1 cellular context compared by ENCODE assay signal in the genomic region with DNA sequence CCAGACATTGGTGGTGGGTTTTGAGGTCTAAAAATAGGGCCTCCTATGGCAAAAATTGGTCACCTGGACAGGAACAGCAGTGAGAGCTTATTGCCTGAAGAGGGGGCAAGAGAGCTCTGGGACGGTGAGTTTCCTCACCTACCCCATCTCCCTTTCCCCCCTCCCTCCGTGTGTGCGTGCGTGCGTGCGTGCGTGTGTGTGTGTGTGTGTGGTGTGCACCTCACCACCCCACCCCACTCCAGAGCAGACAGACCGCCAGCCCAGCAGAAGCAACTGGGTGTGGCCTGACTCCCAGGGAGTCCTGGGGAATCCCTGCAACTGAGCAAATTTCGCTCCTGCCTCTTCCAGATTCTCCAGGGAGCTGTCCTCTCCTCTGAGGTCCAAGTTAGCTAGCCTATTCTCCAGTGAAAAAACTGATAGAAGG.
TF ChIP-seq lines count a peak whose summit lies in the region.

No MANE protein-coding gene starts in this region.

TF ChIP-seq in HEK293, 187 proteins besides CTCF, POLR2A, EP300 and RAD21 (continued from another document and continues in another):
- TF ChIP-seq, protein P1, sequence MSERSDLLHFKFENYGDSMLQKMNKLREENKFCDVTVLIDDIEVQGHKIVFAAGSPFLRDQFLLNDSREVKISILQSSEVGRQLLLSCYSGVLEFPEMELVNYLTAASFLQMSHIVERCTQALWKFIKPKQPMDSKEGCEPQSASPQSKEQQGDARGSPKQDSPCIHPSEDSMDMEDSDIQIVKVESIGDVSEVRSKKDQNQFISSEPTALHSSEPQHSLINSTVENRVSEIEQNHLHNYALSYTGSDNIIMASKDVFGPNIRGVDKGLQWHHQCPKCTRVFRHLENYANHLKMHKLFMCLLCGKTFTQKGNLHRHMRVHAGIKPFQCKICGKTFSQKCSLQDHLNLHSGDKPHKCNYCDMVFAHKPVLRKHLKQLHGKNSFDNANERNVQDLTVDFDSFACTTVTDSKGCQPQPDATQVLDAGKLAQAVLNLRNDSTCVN (tag by site-specific recombination; optimal IDR thresholded peaks at IDR 0.05): peak; percentile 66
- no peak for TF ChIP-seq ZNF146 (tag by site-specific recombination; IDR thresholded peaks at IDR 0.05)
- TF ChIP-seq, protein P2, sequence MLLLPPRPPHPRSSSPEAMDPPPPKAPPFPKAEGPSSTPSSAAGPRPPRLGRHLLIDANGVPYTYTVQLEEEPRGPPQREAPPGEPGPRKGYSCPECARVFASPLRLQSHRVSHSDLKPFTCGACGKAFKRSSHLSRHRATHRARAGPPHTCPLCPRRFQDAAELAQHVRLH (tag by site-specific recombination; IDR thresholded peaks at IDR 0.05): peak; percentile 83; the same call in 1 of the 2 replicates
- no peak for TF ChIP-seq ZNF391 (tag by site-specific recombination; IDR thresholded peaks at IDR 0.05; ENCODE audit: borderline replicate concordance, low read depth)
- no peak for TF ChIP-seq ZSCAN16 (tag by site-specific recombination; IDR thresholded peaks at IDR 0.05)
- no peak for TF ChIP-seq ZNF76 (tag by site-specific recombination; IDR thresholded peaks at IDR 0.05; ENCODE audit: borderline replicate concordance, low read depth)
- TF ChIP-seq ZNF148 (tag by site-specific recombination; IDR thresholded peaks at IDR 0.05; ENCODE audit: borderline replicate concordance): no peak
- TF ChIP-seq ZNF248 (tag by site-specific recombination; IDR thresholded peaks at IDR 0.05): no peak
- TF ChIP-seq, protein P3, sequence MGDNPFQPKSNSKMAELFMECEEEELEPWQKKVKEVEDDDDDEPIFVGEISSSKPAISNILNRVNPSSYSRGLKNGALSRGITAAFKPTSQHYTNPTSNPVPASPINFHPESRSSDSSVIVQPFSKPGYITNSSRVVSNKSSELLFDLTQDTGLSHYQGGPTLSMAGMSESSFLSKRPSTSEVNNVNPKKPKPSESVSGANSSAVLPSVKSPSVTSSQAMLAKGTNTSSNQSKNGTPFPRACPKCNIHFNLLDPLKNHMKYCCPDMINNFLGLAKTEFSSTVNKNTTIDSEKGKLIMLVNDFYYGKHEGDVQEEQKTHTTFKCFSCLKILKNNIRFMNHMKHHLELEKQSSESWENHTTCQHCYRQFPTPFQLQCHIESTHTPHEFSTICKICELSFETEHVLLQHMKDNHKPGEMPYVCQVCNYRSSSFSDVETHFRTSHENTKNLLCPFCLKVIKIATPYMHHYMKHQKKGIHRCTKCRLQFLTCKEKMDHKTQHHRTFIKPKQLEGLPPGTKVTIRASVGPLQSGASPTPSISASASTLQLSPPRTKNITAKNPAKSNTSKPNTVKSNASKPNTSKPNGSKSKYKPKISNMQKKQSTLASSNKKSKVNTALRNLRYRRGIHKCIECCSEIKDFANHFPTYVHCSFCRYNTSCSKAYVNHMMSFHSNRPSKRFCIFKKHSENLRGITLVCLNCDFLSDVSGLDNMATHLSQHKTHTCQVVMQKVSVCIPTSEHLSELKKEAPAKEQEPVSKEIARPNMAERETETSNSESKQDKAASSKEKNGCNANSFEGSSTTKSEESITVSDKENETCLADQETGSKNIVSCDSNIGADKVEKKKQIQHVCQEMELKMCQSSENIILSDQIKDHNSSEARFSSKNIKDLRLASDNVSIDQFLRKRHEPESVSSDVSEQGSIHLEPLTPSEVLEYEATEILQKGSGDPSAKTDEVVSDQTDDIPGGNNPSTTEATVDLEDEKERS (tag by site-specific recombination; IDR thresholded peaks at IDR 0.05): 0 out of 2 replicates have a peak, but pooled peaks have one; percentile 47
- TF ChIP-seq ZBTB8A (tag by site-specific recombination; IDR thresholded peaks at IDR 0.05): peak; percentile 37; the same call in 1 of the 2 replicates
- no peak for TF ChIP-seq ZNF830 (tag by site-specific recombination; IDR thresholded peaks at IDR 0.05; ENCODE audit: low read depth)
- TF ChIP-seq, protein P4, sequence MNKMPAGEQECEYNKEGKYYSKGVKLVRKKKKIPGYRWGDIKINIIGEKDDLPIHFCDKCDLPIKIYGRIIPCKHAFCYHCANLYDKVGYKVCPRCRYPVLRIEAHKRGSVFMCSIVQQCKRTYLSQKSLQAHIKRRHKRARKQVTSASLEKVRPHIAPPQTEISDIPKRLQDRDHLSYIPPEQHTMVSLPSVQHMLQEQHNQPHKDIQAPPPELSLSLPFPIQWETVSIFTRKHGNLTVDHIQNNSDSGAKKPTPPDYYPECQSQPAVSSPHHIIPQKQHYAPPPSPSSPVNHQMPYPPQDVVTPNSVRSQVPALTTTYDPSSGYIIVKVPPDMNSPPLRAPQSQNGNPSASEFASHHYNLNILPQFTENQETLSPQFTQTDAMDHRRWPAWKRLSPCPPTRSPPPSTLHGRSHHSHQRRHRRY (tag by site-specific recombination; IDR thresholded peaks at IDR 0.05): 0 out of 2 replicates have a peak, but pooled peaks have one; percentile 27
- peak; percentile 45; the same call in 1 of the 2 replicates for TF ChIP-seq EGR2 (tag by site-specific recombination; IDR thresholded peaks at IDR 0.05; ENCODE audit: low read depth)
- no peak for TF ChIP-seq ZNF747 (tag by site-specific recombination; IDR thresholded peaks at IDR 0.05)
- TF ChIP-seq ZNF585B (tag by site-specific recombination; IDR thresholded peaks at IDR 0.05): no peak
- TF ChIP-seq ZNF529 (tag by site-specific recombination; IDR thresholded peaks at IDR 0.05; ENCODE audit: insufficient replicate concordance): no peak
- TF ChIP-seq, protein P5, sequence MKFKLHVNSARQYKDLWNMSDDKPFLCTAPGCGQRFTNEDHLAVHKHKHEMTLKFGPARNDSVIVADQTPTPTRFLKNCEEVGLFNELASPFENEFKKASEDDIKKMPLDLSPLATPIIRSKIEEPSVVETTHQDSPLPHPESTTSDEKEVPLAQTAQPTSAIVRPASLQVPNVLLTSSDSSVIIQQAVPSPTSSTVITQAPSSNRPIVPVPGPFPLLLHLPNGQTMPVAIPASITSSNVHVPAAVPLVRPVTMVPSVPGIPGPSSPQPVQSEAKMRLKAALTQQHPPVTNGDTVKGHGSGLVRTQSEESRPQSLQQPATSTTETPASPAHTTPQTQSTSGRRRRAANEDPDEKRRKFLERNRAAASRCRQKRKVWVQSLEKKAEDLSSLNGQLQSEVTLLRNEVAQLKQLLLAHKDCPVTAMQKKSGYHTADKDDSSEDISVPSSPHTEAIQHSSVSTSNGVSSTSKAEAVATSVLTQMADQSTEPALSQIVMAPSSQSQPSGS (tag by site-specific recombination; IDR thresholded peaks at IDR 0.05; ENCODE audit: low read depth): peak; percentile 31; the same call in 1 of the 2 replicates
- TF ChIP-seq ZBTB21 (tag by site-specific recombination; IDR thresholded peaks at IDR 0.05): 0 out of 2 replicates have a peak, but pooled peaks have one; percentile 31
- TF ChIP-seq ZNF560 (tag by site-specific recombination; IDR thresholded peaks at IDR 0.05; ENCODE audit: borderline replicate concordance): no peak
- no peak for TF ChIP-seq BCL6B (tag by site-specific recombination; IDR thresholded peaks at IDR 0.05)
- peak; percentile 43; the same call in 1 of the 2 replicates for TF ChIP-seq ZBTB17 (tag by site-specific recombination; IDR thresholded peaks at IDR 0.05)
- no peak for TF ChIP-seq ZNF510 (tag by site-specific recombination; IDR thresholded peaks at IDR 0.05; ENCODE audit: insufficient replicate concordance)
- no peak for TF ChIP-seq ZNF184 (tag by site-specific recombination; IDR thresholded peaks at IDR 0.05)
- no peak for TF ChIP-seq GLI2 (tag by site-specific recombination; IDR thresholded peaks at IDR 0.05; ENCODE audit: borderline replicate concordance, low read depth)
- peak; percentile 52; the same call in 1 of the 2 replicates for TF ChIP-seq SP3 (tag by site-specific recombination; IDR thresholded peaks at IDR 0.05)
- TF ChIP-seq, protein P6, sequence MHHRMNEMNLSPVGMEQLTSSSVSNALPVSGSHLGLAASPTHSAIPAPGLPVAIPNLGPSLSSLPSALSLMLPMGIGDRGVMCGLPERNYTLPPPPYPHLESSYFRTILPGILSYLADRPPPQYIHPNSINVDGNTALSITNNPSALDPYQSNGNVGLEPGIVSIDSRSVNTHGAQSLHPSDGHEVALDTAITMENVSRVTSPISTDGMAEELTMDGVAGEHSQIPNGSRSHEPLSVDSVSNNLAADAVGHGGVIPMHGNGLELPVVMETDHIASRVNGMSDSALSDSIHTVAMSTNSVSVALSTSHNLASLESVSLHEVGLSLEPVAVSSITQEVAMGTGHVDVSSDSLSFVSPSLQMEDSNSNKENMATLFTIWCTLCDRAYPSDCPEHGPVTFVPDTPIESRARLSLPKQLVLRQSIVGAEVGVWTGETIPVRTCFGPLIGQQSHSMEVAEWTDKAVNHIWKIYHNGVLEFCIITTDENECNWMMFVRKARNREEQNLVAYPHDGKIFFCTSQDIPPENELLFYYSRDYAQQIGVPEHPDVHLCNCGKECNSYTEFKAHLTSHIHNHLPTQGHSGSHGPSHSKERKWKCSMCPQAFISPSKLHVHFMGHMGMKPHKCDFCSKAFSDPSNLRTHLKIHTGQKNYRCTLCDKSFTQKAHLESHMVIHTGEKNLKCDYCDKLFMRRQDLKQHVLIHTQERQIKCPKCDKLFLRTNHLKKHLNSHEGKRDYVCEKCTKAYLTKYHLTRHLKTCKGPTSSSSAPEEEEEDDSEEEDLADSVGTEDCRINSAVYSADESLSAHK (tag by site-specific recombination; IDR thresholded peaks at IDR 0.05): peak; percentile 67
- no peak for TF ChIP-seq ZNF394 (tag by site-specific recombination; IDR thresholded peaks at IDR 0.05; ENCODE audit: borderline replicate concordance)
- no peak for TF ChIP-seq ZBTB49 (tag by site-specific recombination; IDR thresholded peaks at IDR 0.05; ENCODE audit: low read depth)
- TF ChIP-seq ZNF571 (tag by site-specific recombination; IDR thresholded peaks at IDR 0.05): no peak
- peak; percentile 62 for TF ChIP-seq KLF8 (tag by site-specific recombination; IDR thresholded peaks at IDR 0.05)
- peak; percentile 75 for TF ChIP-seq ZNF639 (tag by site-specific recombination; IDR thresholded peaks at IDR 0.05)
- TF ChIP-seq ZNF202 (tag by site-specific recombination; IDR thresholded peaks at IDR 0.05; ENCODE audit: borderline replicate concordance): no peak
- TF ChIP-seq ZBTB7A (tag by site-specific recombination; IDR thresholded peaks at IDR 0.05; ENCODE audit: low read depth): peak; percentile 84; the same call in 1 of the 2 replicates
- TF ChIP-seq ZXDB (tag by site-specific recombination; IDR thresholded peaks at IDR 0.05): peak; percentile 64
- no peak for TF ChIP-seq SCRT1 (tag by site-specific recombination; IDR thresholded peaks at IDR 0.05; ENCODE audit: borderline replicate concordance)
- TF ChIP-seq ZNF223 (tag by site-specific recombination; IDR thresholded peaks at IDR 0.05): no peak
- TF ChIP-seq ZSCAN30 (tag by site-specific recombination; IDR thresholded peaks at IDR 0.05): peak; percentile 90
